25 cellular contexts compared by ENCODE assay signal in genomic region chr12:83676896-83677295, GRCh38.
"Had no signal": no experiment of that assay in that cellular context is flagged by ENCODE, and none has a peak within 500 bp of the region (broad histone marks: within the 10 kb centered on the region; RNA-seq: fewer than 3 reads in every experiment).

No MANE protein-coding gene starts in this region.

- H3K36me3 Mint-ChIP-seq: activated naive CD4-positive, alpha-beta T cell treated with anti-CD3 and anti-CD28 coated beads, Interleukin-2, amount 10 ng/mL, durations not matched to agents 7 days and 5 days; activated naive CD8-positive, alpha-beta T cell treated with anti-CD3 and anti-CD28 coated beads, Interleukin-2, amount 10 ng/mL, durations not matched to agents 7 days and 5 days; brain; natural killer cell treated with Interleukin-12 subunit alpha and Interleukin-12 subunit beta and Interleukin-15 and Interleukin-18, amount 100 ng/mL, for 72 hours had no signal

- ATAC-seq: left ventricle myocardium superior; mucosa of descending colon; natural killer cell treated with Interleukin-12 subunit alpha and Interleukin-12 subunit beta and Interleukin-15 and Interleukin-18, amount 100 ng/mL, for 72 hours; right lobe of liver had no signal

- H3K9me3 ChIP-seq: ascending aorta, colonic mucosa, right lobe of liver, stomach, thyroid gland, upper lobe of left lung, vagina had no signal

- H3K27me3 Mint-ChIP-seq: activated CD4-positive, alpha-beta memory T cell treated with anti-CD3 and anti-CD28 coated beads, Interleukin-2, amount 10 ng/mL, durations not matched to agents 7 days and 5 days; activated CD4-positive, alpha-beta T cell treated with anti-CD3 and anti-CD28 coated beads, Interleukin-2, amount 10 ng/mL, durations not matched to agents 24 days and 14 days; activated naive CD4-positive, alpha-beta T cell treated with anti-CD3 and anti-CD28 coated beads, Interleukin-2, amount 10 ng/mL, durations not matched to agents 7 days and 5 days; activated naive CD8-positive, alpha-beta T cell treated with anti-CD3 and anti-CD28 coated beads, Interleukin-2, amount 10 ng/mL, durations not matched to agents 7 days and 5 days; activated T-cell treated with anti-CD3 and anti-CD28 coated beads, Interleukin-2, amount 50 U/mL, for 24 hours; brain; natural killer cell treated with Interleukin-12 subunit alpha and Interleukin-12 subunit beta and Interleukin-15 and Interleukin-18, amount 100 ng/mL, for 72 hours had no signal

- H3K27ac ChIP-seq: ascending aorta, cardiac muscle cell, colonic mucosa, right lobe of liver, stomach, thyroid gland, upper lobe of left lung, vagina had no signal

- H3K4me3 ChIP-seq: ascending aorta, cardiac muscle cell, colonic mucosa, mucosa of descending colon, right lobe of liver, stomach, thyroid gland, upper lobe of left lung, vagina had no signal

- H3K27ac Mint-ChIP-seq: activated CD4-positive, alpha-beta memory T cell treated with anti-CD3 and anti-CD28 coated beads, Interleukin-2, amount 10 ng/mL, durations not matched to agents 7 days and 5 days; activated CD4-positive, alpha-beta T cell treated with anti-CD3 and anti-CD28 coated beads, Interleukin-2, amount 10 ng/mL, durations not matched to agents 24 days and 14 days; activated naive CD4-positive, alpha-beta T cell treated with anti-CD3 and anti-CD28 coated beads, Interleukin-2, amount 10 ng/mL, durations not matched to agents 7 days and 5 days; activated naive CD8-positive, alpha-beta T cell treated with anti-CD3 and anti-CD28 coated beads, Interleukin-2, amount 10 ng/mL, durations not matched to agents 7 days and 5 days; activated T-cell treated with anti-CD3 and anti-CD28 coated beads, Interleukin-2, amount 50 U/mL, for 24 hours; brain; natural killer cell treated with Interleukin-12 subunit alpha and Interleukin-12 subunit beta and Interleukin-15 and Interleukin-18, amount 100 ng/mL, for 72 hours had no signal

- H3K9me3 Mint-ChIP-seq: activated CD4-positive, alpha-beta memory T cell treated with anti-CD3 and anti-CD28 coated beads, Interleukin-2, amount 10 ng/mL, durations not matched to agents 7 days and 5 days; activated CD4-positive, alpha-beta T cell treated with anti-CD3 and anti-CD28 coated beads, Interleukin-2, amount 10 ng/mL, durations not matched to agents 24 days and 14 days; activated naive CD8-positive, alpha-beta T cell treated with anti-CD3 and anti-CD28 coated beads, Interleukin-2, amount 10 ng/mL, durations not matched to agents 7 days and 5 days; activated T-cell treated with anti-CD3 and anti-CD28 coated beads, Interleukin-2, amount 50 U/mL, for 24 hours had no signal

- H3K36me3 ChIP-seq: ascending aorta, cardiac muscle cell, colonic mucosa, right lobe of liver, stomach, thyroid gland, upper lobe of left lung, vagina had no signal

- H3K4me1 ChIP-seq: ascending aorta, colonic mucosa, right lobe of liver, stomach, thyroid gland, upper lobe of left lung, vagina had no signal

- H3K4me1 Mint-ChIP-seq: activated CD4-positive, alpha-beta memory T cell treated with anti-CD3 and anti-CD28 coated beads, Interleukin-2, amount 10 ng/mL, durations not matched to agents 7 days and 5 days; activated CD4-positive, alpha-beta T cell treated with anti-CD3 and anti-CD28 coated beads, Interleukin-2, amount 10 ng/mL, durations not matched to agents 24 days and 14 days; activated naive CD4-positive, alpha-beta T cell treated with anti-CD3 and anti-CD28 coated beads, Interleukin-2, amount 10 ng/mL, durations not matched to agents 7 days and 5 days; activated naive CD8-positive, alpha-beta T cell treated with anti-CD3 and anti-CD28 coated beads, Interleukin-2, amount 10 ng/mL, durations not matched to agents 7 days and 5 days; brain had no signal

- H3K4me3 Mint-ChIP-seq: activated CD4-positive, alpha-beta memory T cell treated with anti-CD3 and anti-CD28 coated beads, Interleukin-2, amount 10 ng/mL, durations not matched to agents 7 days and 5 days; activated CD4-positive, alpha-beta T cell treated with anti-CD3 and anti-CD28 coated beads, Interleukin-2, amount 10 ng/mL, durations not matched to agents 24 days and 14 days; activated naive CD4-positive, alpha-beta T cell treated with anti-CD3 and anti-CD28 coated beads, Interleukin-2, amount 10 ng/mL, durations not matched to agents 7 days and 5 days; activated naive CD8-positive, alpha-beta T cell treated with anti-CD3 and anti-CD28 coated beads, Interleukin-2, amount 10 ng/mL, durations not matched to agents 7 days and 5 days; activated T-cell treated with anti-CD3 and anti-CD28 coated beads, Interleukin-2, amount 50 U/mL, for 24 hours; brain; natural killer cell treated with Interleukin-12 subunit alpha and Interleukin-12 subunit beta and Interleukin-15 and Interleukin-18, amount 100 ng/mL, for 72 hours had no signal

- DNase-seq: activated CD4-positive, alpha-beta memory T cell treated with anti-CD3 and anti-CD28 coated beads, Interleukin-2, amount 10 ng/mL, durations not matched to agents 7 days and 5 days; activated CD4-positive, alpha-beta T cell treated with anti-CD3 and anti-CD28 coated beads, Interleukin-2, amount 10 ng/mL, durations not matched to agents 24 days and 14 days; activated CD4-positive, CD25-positive, alpha-beta regulatory T cell treated with anti-CD3 and anti-CD28 coated beads, Interleukin-2, amount 50 U/mL, for 72 hours; activated CD8-positive, alpha-beta memory T cell treated with anti-CD3 and anti-CD28 coated beads, Interleukin-2, amount 50 U/mL, for 48 hours; activated gamma-delta T cell; activated naive CD4-positive, alpha-beta T cell treated with anti-CD3 and anti-CD28 coated beads, Interleukin-2, amount 10 ng/mL, durations not matched to agents 7 days and 5 days; activated naive CD8-positive, alpha-beta T cell treated with anti-CD3 and anti-CD28 coated beads, Interleukin-2, amount 10 ng/mL, durations not matched to agents 7 days and 5 days; activated T-cell treated with anti-CD3 and anti-CD28 coated beads, Interleukin-2, amount 50 U/mL, for 24 hours; cerebellar nuclear complex; colonic mucosa; effector CD8-positive, alpha-beta T cell; islet precursor cell; left ventricle myocardium superior; mucosa of descending colon; right lobe of liver; stimulated activated CD4-positive, alpha-beta T cell treated with anti-CD3 and anti-CD28 coated beads, Interleukin-4, amount 100 ng/mL, for 1 hour; stomach; T-helper 9 cell; thyroid gland; upper lobe of left lung had no signal

- H3K27me3 ChIP-seq: ascending aorta, cardiac muscle cell, colonic mucosa, right lobe of liver, stomach, thyroid gland, upper lobe of left lung, vagina had no signal
